In genomic region chrX:41116948-41117347, GRCh38 we compare ENCODE assay signal across 8 cellular contexts. TPM values are rescaled to one million over a fixed set of nuclear protein-coding genes. Genes with fewer than 3 reads are reported as not detected.
DNase-seq lines count a peak whose midpoint lies in the region; ATAC-seq and TF ChIP-seq lines count a peak whose summit lies in the region.

No MANE protein-coding gene starts in this region.

- peak overlapping the region; percentile 2 to 90 (median 59) for H3K27ac Mint-ChIP-seq in CD4-positive, alpha-beta memory T cell

- H3K27me3 ChIP-seq in CD4-positive, alpha-beta memory T cell (ENCODE audit: insufficient read depth, low read length), result no peaks in the 10 kb centered on the region
- H3K27me3 ChIP-seq in ascending aorta, result no peaks in the 10 kb centered on the region

- H3K9me3 ChIP-seq in CD4-positive, alpha-beta memory T cell (ENCODE audit: control insufficient read depth in 1 of 2, low read length in 2 of 2), result no peaks in the 10 kb centered on the region
- no peaks in the 10 kb centered on the region for H3K9me3 ChIP-seq in ascending aorta

- H3K27ac ChIP-seq in CD4-positive, alpha-beta memory T cell (ENCODE audit: low read depth, low read length), result peak overlapping the region; percentile 26
- no peak overlapping the region for H3K27ac ChIP-seq in ascending aorta

- intact Hi-C loops in CD4-positive, alpha-beta memory T cell (cut with micrococcal nuclease), result loop anchor here (1.0 to 10.0 kb wide), 5 partner anchors 32 to 572 kb away; partner anchors contain the start of gene USP9X
- intact Hi-C loops in ascending aorta (cut with DNase I), result loop anchor here (10.0 kb wide), 2 partner anchors 182 to 572 kb away; no protein-coding TSS in a partner anchor

- H3K4me3 Mint-ChIP-seq in CD4-positive, alpha-beta memory T cell, result peak overlapping the region; percentile 46 to 80 (median 62)

- DNase-seq in CD4-positive, alpha-beta memory T cell, result peak; percentile 44 to 57 (median 50)
- peak; percentile 40 for DNase-seq in central memory CD4-positive, alpha-beta T cell
- DNase-seq in ascending aorta (ENCODE audit: low spot score in 2 of 2) (no peak), A172 (ENCODE audit: low spot score) (no peak), nucleus accumbens (lab: John Stamatoyannopoulos, UW) (no peak), SK-N-DZ (ENCODE audit: low spot score) (no peak)

- POLR2A ChIA-PET in CD4-positive, alpha-beta memory T cell (lab: Charles Lee; ENCODE audit: partially characterized antibody), result interaction anchor here (0.6 to 1.8 kb wide), 4 partner anchors 9 to 382 kb away, joined by 3 to 22 read pairs (median 6); partner anchors contain the start of genes MED14 and USP9X

- no peak for TF ChIP-seq CTCF in ascending aorta (IDR thresholded peaks at IDR 0.05)

- peaks cover 82% of the 10 kb centered on the region for H3K4me1 ChIP-seq in CD4-positive, alpha-beta memory T cell (ENCODE audit: insufficient read depth, low read length)
- peaks cover 0 to 12% of the 10 kb centered on the region in 2 donors for H3K4me1 ChIP-seq in ascending aorta

- no peaks in the 10 kb centered on the region for H3K36me3 ChIP-seq in CD4-positive, alpha-beta memory T cell (ENCODE audit: insufficient read depth, low read length)
- H3K36me3 ChIP-seq in ascending aorta, result no peaks in the 10 kb centered on the region

- H3K36me3 Mint-ChIP-seq in CD4-positive, alpha-beta memory T cell, result peaks cover 0 to 2% of the 10 kb centered on the region in 2 donors

- no peak overlapping the region for H3K4me3 ChIP-seq in CD4-positive, alpha-beta memory T cell (ENCODE audit: low read length in 2 of 2)
- no peak overlapping the region for H3K4me3 ChIP-seq in ascending aorta

- no peaks in the 10 kb centered on the region for H3K27me3 Mint-ChIP-seq in CD4-positive, alpha-beta memory T cell

- ATAC-seq in GM19438 (IDR thresholded peaks at IDR 0.05; ENCODE audit: low read depth, unreplicated experiment) (peak; percentile 68), HG03378 (IDR thresholded peaks at IDR 0.05; ENCODE audit: unreplicated experiment) (peak; percentile 60)

- H3K4me1 Mint-ChIP-seq in CD4-positive, alpha-beta memory T cell, result peaks cover 45 to 81% (median 63%) of the 10 kb centered on the region in 4 donors

- CTCF ChIA-PET in CD4-positive, alpha-beta memory T cell (lab: Charles Lee; ENCODE audit: partially characterized antibody), result interaction anchor here (1.1 to 6.8 kb wide), 9 partner anchors 31 to 573 kb away, joined by 3 to 111 read pairs (median 4); partner anchors contain the start of gene USP9X

- no peaks in the 10 kb centered on the region for H3K9me3 Mint-ChIP-seq in CD4-positive, alpha-beta memory T cell

RNA-seq across cellular contexts. Expression of gene USP9X, which starts 31.7 kb away (rescaled TPM):
- 10 to 100 TPM; 76.1 to 78.2 TPM for total RNA-seq in CD4-positive, alpha-beta memory T cell
- polyA plus RNA-seq in CD4-positive, alpha-beta memory T cell, result 10 to 100 TPM; 12.9 to 30.8 TPM
- 23.7 TPM for total RNA-seq in ascending aorta
- 75.9 and 89.6 TPM in 2 replicates for total RNA-seq in A172 (2014; rRNA removed; shearing (Covaris generic))
- 22.7 and 26.4 TPM in 2 replicates for polyA plus RNA-seq in SK-N-DZ (2014; cell fraction: cytosol; rRNA removed)
- polyA plus RNA-seq in SK-N-DZ (2014; cell fraction: nucleus; rRNA removed), result 20.9 and 25.1 TPM in 2 replicates

Comparison
In these comparisons a context has a peak if more than half of its experiments do, and no peak if none do; other contexts are left out.
1. DNase-seq: peak in CD4-positive, alpha-beta memory T cell (5 of 5) and central memory CD4-positive, alpha-beta T cell (single experiment); none in ascending aorta (0 of 2), A172 (single experiment), nucleus accumbens (0 of 56) and SK-N-DZ (single experiment).